ENCODE assay signal across 24 cellular contexts in the genomic region with DNA sequence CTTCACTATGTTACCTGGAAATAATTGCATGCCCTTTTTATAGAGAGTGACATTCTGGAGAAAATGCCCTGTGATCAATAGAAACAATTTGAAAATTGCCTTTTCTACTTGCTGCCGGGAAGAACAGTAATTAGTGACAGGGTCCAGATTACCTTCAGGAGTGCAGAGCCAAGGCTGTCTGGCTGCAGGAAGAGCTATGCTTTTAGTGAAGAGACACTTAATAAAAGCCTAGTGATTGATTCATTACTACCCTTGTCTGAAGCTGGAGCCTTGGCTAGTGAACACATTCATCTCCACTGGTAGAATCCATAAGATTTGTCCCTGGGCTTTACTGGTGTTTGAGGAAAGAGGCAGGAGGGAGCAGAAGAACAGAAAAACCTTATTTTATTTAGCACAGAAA. TPM values are rescaled to one million over a fixed set of nuclear protein-coding genes. Genes with fewer than 3 reads are reported as not detected.
"Had no signal": no experiment of that assay in that cellular context is flagged by ENCODE, and none has a peak within 500 bp of the region (broad histone marks: within the 10 kb centered on the region; RNA-seq: fewer than 3 reads in every experiment).

No MANE protein-coding gene starts in this region.

- H3K36me3 Mint-ChIP-seq: T-cell had no signal

- H3K4me3 Mint-ChIP-seq: T-cell; T-helper 1 cell treated with Interleukin-12 subunit alpha and Interleukin-12 subunit beta and Interleukin-4 antibody, amounts not matched to agents 30 μg/mL and 1 μg/mL, for 36 hours had no signal

- H3K27ac ChIP-seq: HL-60, RWPE1 had no signal

- H3K9me3 Mint-ChIP-seq: T-cell; T-helper 1 cell treated with Interleukin-12 subunit alpha and Interleukin-12 subunit beta and Interleukin-4 antibody, amounts not matched to agents 30 μg/mL and 1 μg/mL, for 36 hours had no signal

- DNase-seq: KBM-7; MV-4-11; NCI-H1048; NCI-H1105; NCI-H1436 treated with DMSO at 0.1 percent for 48 hours; NCI-H187; NCI-H2029; NCI-H2081 treated with DMSO at 0.1 percent for 48 hours; NCI-H345; NCI-H446 treated with DMSO at 0.1 percent for 48 hours; NCI-H510A treated with DMSO at 0.1 percent for 48 hours; NCI-H526; NK-92 treated with Interleukin-12 subunit alpha and Interleukin-12 subunit beta, amount 100 ng/mL, for 24 hours; PC-3; SHP77; SW 1271; T-cell had no signal

- ATAC-seq: Panc1, PC-3, T-cell had no signal

- H3K27ac Mint-ChIP-seq: T-cell; T-helper 1 cell treated with Interleukin-12 subunit alpha and Interleukin-12 subunit beta and Interleukin-4 antibody, amounts not matched to agents 30 μg/mL and 1 μg/mL, for 36 hours had no signal

- H3K4me1 Mint-ChIP-seq: T-cell had no signal

RNA-seq across cellular contexts. Expression of gene DNASE2B, which starts 12.9 kb away (rescaled TPM):
- total RNA-seq: LHCN-M2; MCF 10A; PC-3; T-cell; T-helper 2 cell treated with Interferon-gamma antibody and Interleukin-4, amounts not matched to agents 100 ng/mL and 5 ng/mL, for 36 hours had no signal
